ENCODE assay signal across 8 cellular contexts in genomic region chr18:9333441-9334350, GRCh38. TPM values are rescaled to one million over a fixed set of nuclear protein-coding genes. Genes with fewer than 3 reads are reported as not detected.
DNase-seq lines count a peak whose midpoint lies in the region; ATAC-seq and TF ChIP-seq lines count a peak whose summit lies in the region.

No MANE protein-coding gene starts in this region.

- peak overlapping the region; percentile 80 for H3K27ac Mint-ChIP-seq in activated CD4-positive, alpha-beta T cell treated with anti-CD3 and anti-CD28 coated beads, Interleukin-2, amount 10 ng/mL, durations not matched to agents 7 days and 5 days
- H3K27ac Mint-ChIP-seq in osteocyte (ENCODE audit: unreplicated experiment): peak overlapping the region; percentile 97

- H3K9me3 Mint-ChIP-seq in activated CD4-positive, alpha-beta T cell treated with anti-CD3 and anti-CD28 coated beads, Interleukin-2, amount 10 ng/mL, durations not matched to agents 7 days and 5 days: peaks cover 4% of the 10 kb centered on the region
- H3K9me3 Mint-ChIP-seq in osteocyte (ENCODE audit: unreplicated experiment): peaks cover 2% of the 10 kb centered on the region

- POLR2A ChIA-PET in activated CD4-positive, alpha-beta T cell treated with anti-CD3 and anti-CD28 coated beads, Interleukin-2, amount 10 ng/mL, durations not matched to agents 7 days and 5 days (lab: Charles Lee): no interaction called here

- H3K27ac ChIP-seq in C4-2B: peak overlapping the region; percentile 55; the same call in 1 of the 2 replicates

- peaks cover 4% of the 10 kb centered on the region for H3K36me3 Mint-ChIP-seq in activated CD4-positive, alpha-beta T cell treated with anti-CD3 and anti-CD28 coated beads, Interleukin-2, amount 10 ng/mL, durations not matched to agents 7 days and 5 days (ENCODE audit: low read depth)
- H3K36me3 Mint-ChIP-seq in osteocyte (ENCODE audit: unreplicated experiment): peaks cover 8% of the 10 kb centered on the region

- H3K4me1 Mint-ChIP-seq in activated CD4-positive, alpha-beta T cell treated with anti-CD3 and anti-CD28 coated beads, Interleukin-2, amount 10 ng/mL, durations not matched to agents 7 days and 5 days: peaks cover 32% of the 10 kb centered on the region
- peaks cover 23% of the 10 kb centered on the region for H3K4me1 Mint-ChIP-seq in osteocyte (ENCODE audit: unreplicated experiment)

- TF ChIP-seq CTCF in C4-2B (conservative IDR thresholded peaks at IDR 0.05) (no peak), fibroblast of pulmonary artery (IDR thresholded peaks at IDR 0.05; ENCODE audit: low read length, missing control alignments) (no peak), osteocyte (IDR thresholded peaks at IDR 0.05) (peak; percentile 6)

- peak overlapping the region; percentile 71 for H3K4me3 ChIP-seq in fibroblast of pulmonary artery (replicated peaks; ENCODE audit: low read depth, low read length)

- peak overlapping the region; percentile 86 for H3K4me3 Mint-ChIP-seq in activated CD4-positive, alpha-beta T cell treated with anti-CD3 and anti-CD28 coated beads, Interleukin-2, amount 10 ng/mL, durations not matched to agents 7 days and 5 days
- peak overlapping the region; percentile 92 for H3K4me3 Mint-ChIP-seq in osteocyte (ENCODE audit: unreplicated experiment)

- peaks cover 21% of the 10 kb centered on the region for H3K27me3 Mint-ChIP-seq in activated CD4-positive, alpha-beta T cell treated with anti-CD3 and anti-CD28 coated beads, Interleukin-2, amount 10 ng/mL, durations not matched to agents 7 days and 5 days
- no peaks in the 10 kb centered on the region for H3K27me3 Mint-ChIP-seq in osteocyte (ENCODE audit: unreplicated experiment)

- no peak for DNase-seq in activated CD4-positive, alpha-beta T cell treated with anti-CD3 and anti-CD28 coated beads, Interleukin-2, amount 10 ng/mL, durations not matched to agents 7 days and 5 days
- no peak for DNase-seq in fibroblast of pulmonary artery (ENCODE audit: low read depth)
- DNase-seq in osteocyte (ENCODE audit: extremely low spot score, unreplicated experiment): no peak
- DNase-seq in central memory CD4-positive, alpha-beta T cell: no peak
- no peak for DNase-seq in COLO829 (ENCODE audit: low spot score)

- CTCF ChIA-PET in activated CD4-positive, alpha-beta T cell treated with anti-CD3 and anti-CD28 coated beads, Interleukin-2, amount 10 ng/mL, durations not matched to agents 7 days and 5 days (lab: Charles Lee): interaction anchor here (0.6 to 1.4 kb wide), 9 partner anchors 8 to 272 kb away, joined by 3 to 5 read pairs (median 4); no protein-coding TSS in a partner anchor

- ATAC-seq in GM19324 (IDR thresholded peaks at IDR 0.05; ENCODE audit: low FRiP score, unreplicated experiment) (peak; percentile 43), HG03280 (IDR thresholded peaks at IDR 0.05; ENCODE audit: unreplicated experiment) (peak; percentile 30)

RNA-seq across cellular contexts. Expression of gene TWSG1, which starts 0.9 kb away (rescaled TPM):
- 1 to 10 TPM; 6.1 to 6.5 TPM for total RNA-seq in activated CD4-positive, alpha-beta T cell treated with anti-CD3 and anti-CD28 coated beads, Interleukin-2, amount 10 ng/mL, durations not matched to agents 7 days and 5 days
- total RNA-seq in osteocyte: 69.8 and 71.9 TPM in 2 replicates
